In genomic region chr18:45384137-45384998, GRCh38 we compare ENCODE assay signal across 8 cellular contexts.
DNase-seq lines count a peak whose midpoint lies in the region; TF ChIP-seq lines count a peak whose summit lies in the region.

No MANE protein-coding gene starts in this region.

- H3K4me1 Mint-ChIP-seq in H9: peaks cover 8 to 12% of the 10 kb centered on the region in 2 experiments

- no peaks in the 10 kb centered on the region for H3K9me3 ChIP-seq in H9 (ENCODE audit: control insufficient read depth, low read depth, low read length)
- no peaks in the 10 kb centered on the region for H3K9me3 ChIP-seq in liver (ENCODE audit: control insufficient read depth in 4 of 4, low read length in 3 of 4)

- no peak overlapping the region for H3K56ac ChIP-seq in H9 (ENCODE audit: insufficient read length, low read depth, low read length)

- H2BK15ac ChIP-seq in H9 (ENCODE audit: low read depth, low read length): no peak overlapping the region

- peak; percentile 82 to 85 for TF ChIP-seq RAD21 in liver (IDR thresholded peaks at IDR 0.05)

- no peak overlapping the region for H3K23ac ChIP-seq in H9 (ENCODE audit: insufficient read length, low read depth, low read length)

- H3K4me1 ChIP-seq in H9 (ENCODE audit: insufficient read depth, low read length): no peaks in the 10 kb centered on the region
- H3K4me1 ChIP-seq in liver (ENCODE audit: control insufficient read depth in 4 of 4, insufficient read depth in 4 of 4, low read length in 3 of 4): no peaks in the 10 kb centered on the region

- H2BK120ac ChIP-seq in H9 (ENCODE audit: low read depth, low read length, poor library complexity, severe bottlenecking): no peak overlapping the region

- no peak overlapping the region for H2BK12ac ChIP-seq in H9 (ENCODE audit: insufficient read length, low read depth, low read length)

- no peaks in the 10 kb centered on the region for H3K23me2 ChIP-seq in H9 (ENCODE audit: insufficient read length, low read depth, low read length, poor library complexity, severe bottlenecking)

- no peak overlapping the region for H2BK20ac ChIP-seq in H9 (ENCODE audit: low read depth, low read length, poor library complexity, severe bottlenecking)

- no peaks in the 10 kb centered on the region for H3K27me3 ChIP-seq in H9 (ENCODE audit: insufficient read depth, low read length)
- no peaks in the 10 kb centered on the region for H3K27me3 ChIP-seq in liver (ENCODE audit: control insufficient read depth in 4 of 4, insufficient read depth in 4 of 4, low read length in 3 of 4)

- H3K4me2 ChIP-seq in H9 (ENCODE audit: insufficient read depth, insufficient read length, low read length): no peak overlapping the region

- H4K8ac ChIP-seq in H9 (replicated peaks; ENCODE audit: insufficient read length, low read depth, low read length): no peak overlapping the region

- no peak overlapping the region for H2BK5ac ChIP-seq in H9 (ENCODE audit: insufficient read length, low read length)

- H3K4ac ChIP-seq in H9 (ENCODE audit: low read depth, low read length): no peak overlapping the region

- no peak overlapping the region for H3T11ph ChIP-seq in H9 (ENCODE audit: low read length)

- DNase-seq in DMS53 (lab: John Stamatoyannopoulos, UW) (peak; percentile 88), H9 (peak; percentile 72), NCI-H1930 (lab: John Stamatoyannopoulos, UW) (peak; percentile 27 to 50), UCSD-AML1 (lab: John Stamatoyannopoulos, UW; ENCODE audit: unreplicated experiment) (peak; percentile 42), occipital lobe (lab: John Stamatoyannopoulos, UW) (no peak)
- peak; percentile 19 for DNase-seq in stimulated activated CD8-positive, alpha-beta memory T cell treated with anti-CD3 and anti-CD28 coated beads, Interleukin-4, amount 100 ng/mL, for 24 hours (ENCODE audit: low read depth)

- H3K9ac ChIP-seq in H9 (ENCODE audit: extremely low read depth, insufficient read length, low read length) (no peak overlapping the region), liver (ENCODE audit: low read depth in 1 of 2, low read length in 2 of 2) (no peak overlapping the region)

- WGBS in H9 (ENCODE audit: extremely low coverage, insufficient read length, low lambda C conversion rate): no CpG with 5 or more reads among the region's 5 CpGs
- WGBS in liver: 33% methylated on average over 5 of the region's 5 CpGs

- H3K36me3 Mint-ChIP-seq in H9 (ENCODE audit: insufficient read depth in 1 of 3, low read depth in 3 of 3): no peaks in the 10 kb centered on the region

- H3K27me3 Mint-ChIP-seq in H9 (ENCODE audit: low read depth): peaks cover 2% of the 10 kb centered on the region; the same call in 1 of the 2 replicates

- no peaks in the 10 kb centered on the region for H3K9me3 Mint-ChIP-seq in H9

- H3K79me1 ChIP-seq in H9 (ENCODE audit: insufficient read depth, low read depth, low read length, poor library complexity, severe bottlenecking): no peaks in the 10 kb centered on the region

- TF ChIP-seq CTCF in H9 (conservative IDR thresholded peaks at IDR 0.05): peak; percentile 90
- TF ChIP-seq CTCF in liver (IDR thresholded peaks at IDR 0.05; ENCODE audit: low read depth, low read length, missing input control): peak; percentile 67

- H3K18ac ChIP-seq in H9 (ENCODE audit: insufficient read length, low read depth, low read length): no peak overlapping the region

- H3K14ac ChIP-seq in H9 (ENCODE audit: insufficient read depth, low read length): no peak overlapping the region

- no peak overlapping the region for H4K91ac ChIP-seq in H9 (ENCODE audit: insufficient read length, low read depth, low read length)

- H2AK5ac ChIP-seq in H9 (ENCODE audit: insufficient read length, low read length): no peak overlapping the region

- no peaks in the 10 kb centered on the region for H3K36me3 ChIP-seq in liver (ENCODE audit: control insufficient read depth in 4 of 4, insufficient read depth in 3 of 4, low read depth in 1 of 4, low read length in 3 of 4)

- no peaks in the 10 kb centered on the region for H3K79me2 ChIP-seq in H9 (ENCODE audit: insufficient read depth, low read length)

- H2AFZ ChIP-seq in H9 (ENCODE audit: low read length): no peak overlapping the region

- H3K27ac ChIP-seq in H9 (ENCODE audit: insufficient read length, low read depth, low read length) (no peak overlapping the region), cingulate gyrus (ENCODE audit: low read depth, low read length) (peak overlapping the region; percentile 23), liver (ENCODE audit: low read depth in 1 of 2, low read length in 2 of 2) (no peak overlapping the region)

- H3K4me3 ChIP-seq in liver (ENCODE audit: low read depth in 1 of 3, low read length in 3 of 3): no peak overlapping the region

- no peak overlapping the region for H3K4me3 Mint-ChIP-seq in H9

- 0 out of 7 replicates have a peak overlapping the region, but pooled peaks of 1 of the 3 experiments have one; percentile 23 for H3K27ac Mint-ChIP-seq in H9

- H4K20me1 ChIP-seq in H9 (ENCODE audit: control insufficient read depth, insufficient read depth, insufficient read length): no peaks in the 10 kb centered on the region

- H4K5ac ChIP-seq in H9 (ENCODE audit: insufficient read length, low read depth, low read length): no peak overlapping the region

TF ChIP-seq in liver, 16 proteins besides CTCF, POLR2A, EP300 and RAD21:
- TF ChIP-seq MAX (IDR thresholded peaks at IDR 0.05): no peak
